8 cellular contexts compared by ENCODE assay signal in genomic region chr2:118882693-118883336, GRCh38. TPM values are rescaled to one million over a fixed set of nuclear protein-coding genes. Genes with fewer than 3 reads are reported as not detected.
DNase-seq lines count a peak whose midpoint lies in the region; ATAC-seq, FAIRE-seq and TF ChIP-seq lines count a peak whose summit lies in the region.

No MANE protein-coding gene starts in this region.

- POLR2A ChIA-PET in activated B cell treated with CpG ODN at 0.5 μM for 24 hours (lab: Charles Lee) = no interaction called here

- TF ChIP-seq CTCF in 22Rv1 (IDR thresholded peaks at IDR 0.05) (peak; percentile 80), activated B cell treated with CpG ODN at 0.5 μM for 24 hours (IDR thresholded peaks at IDR 0.05) (no peak), left lung (IDR thresholded peaks at IDR 0.05) (peak; percentile 85 to 86)

- no peak overlapping the region for H3K27ac Mint-ChIP-seq in activated B cell treated with CpG ODN at 0.5 μM for 24 hours
- peak overlapping the region; percentile 35 for H3K27ac Mint-ChIP-seq in central memory CD8-positive, alpha-beta T cell (ENCODE audit: low read depth)

- ATAC-seq in HG03066 (IDR thresholded peaks at IDR 0.05; ENCODE audit: low read depth, unreplicated experiment) (peak; percentile 56), activated B cell treated with CpG ODN at 0.5 μM for 24 hours (ENCODE audit: low read depth) (peak; percentile 85), left lung (peak; percentile 98)
- ATAC-seq in central memory CD8-positive, alpha-beta T cell (replicated peaks; ENCODE audit: extremely low read depth, poor library complexity, severe bottlenecking) = peak; percentile 73

- H3K4me1 ChIP-seq in left lung = peaks cover 0 to 14% of the 10 kb centered on the region in 2 donors

- DNase-seq in GM18507 (ENCODE audit: extremely low spot score, insufficient read length, low read depth) (peak; percentile 36), NCI-H2227 (lab: John Stamatoyannopoulos, UW; ENCODE audit: unreplicated experiment) (peak; percentile 53), activated B cell treated with CpG ODN at 0.5 μM for 24 hours (peak; percentile 24), left lung (peak; percentile 73 to 82)
- peak; percentile 33 to 38 for DNase-seq in central memory CD8-positive, alpha-beta T cell (ENCODE audit: low spot score in 2 of 2)
- DNase-seq in stimulated activated CD4-positive, alpha-beta T cell treated with anti-CD3 and anti-CD28 coated beads, Interleukin-4, amount 100 ng/mL, for 48 hours (ENCODE audit: low read depth in 2 of 2) = peak; percentile 39 to 53

- H3K27me3 ChIP-seq in left lung = peaks cover 0 to 31% of the 10 kb centered on the region in 2 donors

- H3K36me3 Mint-ChIP-seq in activated B cell treated with CpG ODN at 0.5 μM for 24 hours (ENCODE audit: low read depth) = no peaks in the 10 kb centered on the region
- H3K36me3 Mint-ChIP-seq in central memory CD8-positive, alpha-beta T cell (ENCODE audit: insufficient read depth) = peaks cover 2% of the 10 kb centered on the region

- FAIRE-seq in GM18507 (lab: Jason Lieb, UNC) = peak; percentile 70

- peak overlapping the region; percentile 10 to 19 for H3K4me3 ChIP-seq in left lung

- H3K27ac ChIP-seq in 22Rv1 = no peak overlapping the region
- H3K27ac ChIP-seq in left lung = no peak overlapping the region

- H3K27me3 Mint-ChIP-seq in activated B cell treated with CpG ODN at 0.5 μM for 24 hours = peaks cover 16% of the 10 kb centered on the region
- peaks cover 28% of the 10 kb centered on the region for H3K27me3 Mint-ChIP-seq in central memory CD8-positive, alpha-beta T cell

- peak overlapping the region; percentile 80 for H3K4me3 Mint-ChIP-seq in activated B cell treated with CpG ODN at 0.5 μM for 24 hours
- peak overlapping the region; percentile 77 for H3K4me3 Mint-ChIP-seq in central memory CD8-positive, alpha-beta T cell

- H3K4me1 Mint-ChIP-seq in activated B cell treated with CpG ODN at 0.5 μM for 24 hours = peaks cover 8% of the 10 kb centered on the region
- peaks cover 11% of the 10 kb centered on the region for H3K4me1 Mint-ChIP-seq in central memory CD8-positive, alpha-beta T cell

- CTCF ChIA-PET in activated B cell treated with CpG ODN at 0.5 μM for 24 hours (lab: Charles Lee) = interaction anchor here (0.7 to 3.9 kb wide), 10 partner anchors 9 to 836 kb away, joined by 3 to 29 read pairs (median 6); no protein-coding TSS in a partner anchor

- H3K9me3 ChIP-seq in left lung = no peaks in the 10 kb centered on the region

- no peaks in the 10 kb centered on the region for H3K36me3 ChIP-seq in left lung

- intact Hi-C loops in activated B cell treated with CpG ODN at 0.5 μM for 24 hours (cut with micrococcal nuclease) (no loop called here), left lung (cut with DNase I) (no loop called here)

- H3K9me3 Mint-ChIP-seq in activated B cell treated with CpG ODN at 0.5 μM for 24 hours = no peaks in the 10 kb centered on the region
- no peaks in the 10 kb centered on the region for H3K9me3 Mint-ChIP-seq in central memory CD8-positive, alpha-beta T cell

RNA-seq across cellular contexts. Expression of gene EN1, which starts 35.4 kb away (rescaled TPM):
- total RNA-seq in activated B cell treated with CpG ODN at 0.5 μM for 24 hours (not detected in 2 replicates), left lung (not detected)

RNA-seq across cellular contexts. Expression of gene MARCO, which starts 59.2 kb away (rescaled TPM):
- total RNA-seq in activated B cell treated with CpG ODN at 0.5 μM for 24 hours (not detected in 2 replicates), left lung (100 to 1,000 TPM; 122 to 425 TPM)

Comparison
In these comparisons a context has a peak if more than half of its experiments do, and no peak if none do; other contexts are left out.
1. DNase-seq: peak in every context shown above with its lines; median percentile 78 in left lung; 53 in NCI-H2227; 46 in stimulated activated CD4-positive, alpha-beta T cell treated with anti-CD3 and anti-CD28 coated beads, Interleukin-4, amount 100 ng/mL, for 48 hours; 36 in GM18507; 36 in central memory CD8-positive, alpha-beta T cell; 24 in activated B cell treated with CpG ODN at 0.5 μM for 24 hours.
2. RNA of gene MARCO, which starts 59.2 kb away (total RNA-seq): 122 to 425 TPM in left lung; not detected in activated B cell treated with CpG ODN at 0.5 μM for 24 hours; every median in the first group is over 100 times any median in the second.
3. Peak in every context shown above with its lines, with median percentiles within 50 percentile points of each other: ATAC-seq.